ENCODE assay signal across 32 cellular contexts in the genomic region with DNA sequence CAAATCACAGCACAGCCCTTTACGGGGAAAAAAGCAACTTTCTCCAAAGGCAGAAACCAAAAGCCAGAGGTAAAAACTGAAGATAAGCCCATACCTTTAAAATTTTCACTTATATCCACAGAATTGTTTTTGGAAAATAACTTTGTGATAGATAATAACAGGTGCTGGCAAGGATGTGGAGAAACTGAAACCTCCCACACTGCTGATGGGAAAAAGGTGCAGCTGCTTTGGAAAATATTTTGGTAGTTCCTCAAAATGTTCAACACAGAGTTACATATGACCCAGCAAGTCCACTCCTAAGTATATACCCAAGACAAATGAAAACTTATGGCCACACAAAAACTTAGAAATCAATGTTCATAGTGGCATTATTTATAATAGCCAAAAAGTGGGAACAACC. TPM values are rescaled to one million over a fixed set of nuclear protein-coding genes. Genes with fewer than 3 reads are reported as not detected.
"Had no signal": no experiment of that assay in that cellular context is flagged by ENCODE, and none has a peak within 500 bp of the region (broad histone marks: within the 10 kb centered on the region; RNA-seq: fewer than 3 reads in every experiment).

No MANE protein-coding gene starts in this region.

- DNase-seq: activated CD4-positive, alpha-beta T cell treated with anti-CD3 and anti-CD28 coated beads, Interleukin-2, amount 10 ng/mL, durations not matched to agents 24 days and 14 days; activated CD4-positive, alpha-beta T cell treated with anti-CD3 and anti-CD28 coated beads, Interleukin-2, amount 50 U/mL, for 48 hours; activated CD4-positive, CD25-positive, alpha-beta regulatory T cell; activated CD8-positive, alpha-beta T cell treated with anti-CD3 and anti-CD28 coated beads, Interleukin-2, amount 10 ng/mL, durations not matched to agents 7 days and 5 days; activated gamma-delta T cell treated with Interleukin-2 at 50 U/mL for 16 hours; activated naive CD4-positive, alpha-beta T cell treated with anti-CD3 and anti-CD28 coated beads, Interleukin-2, amount 10 ng/mL, durations not matched to agents 7 days and 5 days; activated naive CD8-positive, alpha-beta T cell treated with anti-CD3 and anti-CD28 coated beads for 36 hours; activated T-cell treated with anti-CD3 and anti-CD28 coated beads, Interleukin-2, amount 50 U/mL, for 24 hours; amniotic stem cell; aorta; brain microvascular endothelial cell; central memory CD4-positive, alpha-beta T cell; Karpas-422; MG63; NCI-H1048; NCI-H1105 treated with DMSO at 0.1 percent for 48 hours; NCI-H1436; NCI-H1694; NCI-H1930; NCI-H2081 treated with DMSO at 0.1 percent for 48 hours; NCI-H345; NCI-H524 treated with DMSO at 0.1 percent for 48 hours; SHP77 treated with DMSO at 0.1 percent for 48 hours; SW 1271; T-helper 1 cell; T-helper 2 cell; T-helper 9 cell had no signal

- H3K27me3 Mint-ChIP-seq: activated CD4-positive, alpha-beta T cell treated with anti-CD3 and anti-CD28 coated beads, Interleukin-2, amount 10 ng/mL, durations not matched to agents 24 days and 14 days; activated naive CD4-positive, alpha-beta T cell treated with anti-CD3 and anti-CD28 coated beads, Interleukin-2, amount 10 ng/mL, durations not matched to agents 7 days and 5 days; activated naive CD8-positive, alpha-beta T cell treated with anti-CD3 and anti-CD28 coated beads for 36 hours; activated T-cell treated with anti-CD3 and anti-CD28 coated beads, Interleukin-2, amount 50 U/mL, for 24 hours had no signal

- H3K4me3 Mint-ChIP-seq: activated CD4-positive, alpha-beta T cell treated with anti-CD3 and anti-CD28 coated beads, Interleukin-2, amount 10 ng/mL, durations not matched to agents 24 days and 14 days; activated CD8-positive, alpha-beta T cell treated with anti-CD3 and anti-CD28 coated beads, Interleukin-2, amount 10 ng/mL, durations not matched to agents 7 days and 5 days; activated naive CD4-positive, alpha-beta T cell treated with anti-CD3 and anti-CD28 coated beads, Interleukin-2, amount 10 ng/mL, durations not matched to agents 7 days and 5 days; activated naive CD8-positive, alpha-beta T cell treated with anti-CD3 and anti-CD28 coated beads for 36 hours; activated T-cell treated with anti-CD3 and anti-CD28 coated beads, Interleukin-2, amount 50 U/mL, for 24 hours had no signal

- H3K9me3 Mint-ChIP-seq: activated CD4-positive, alpha-beta T cell treated with anti-CD3 and anti-CD28 coated beads, Interleukin-2, amount 10 ng/mL, durations not matched to agents 24 days and 14 days; activated naive CD4-positive, alpha-beta T cell treated with anti-CD3 and anti-CD28 coated beads, Interleukin-2, amount 10 ng/mL, durations not matched to agents 7 days and 5 days; activated naive CD8-positive, alpha-beta T cell treated with anti-CD3 and anti-CD28 coated beads for 36 hours; activated T-cell treated with anti-CD3 and anti-CD28 coated beads, Interleukin-2, amount 50 U/mL, for 24 hours; activated T-helper 2 cell treated with anti-CD3 and anti-CD28 coated beads, Interferon-gamma antibody, Interleukin-2, Interleukin-4, amounts not matched to agents 10 μg/mL and 5 μg/mL and 100 μg/mL, durations not matched to agents 14 hours and 24 hours and 36 hours had no signal

- H3K27ac Mint-ChIP-seq: activated CD4-positive, alpha-beta T cell treated with anti-CD3 and anti-CD28 coated beads, Interleukin-2, amount 10 ng/mL, durations not matched to agents 24 days and 14 days; activated CD8-positive, alpha-beta T cell treated with anti-CD3 and anti-CD28 coated beads, Interleukin-2, amount 10 ng/mL, durations not matched to agents 7 days and 5 days; activated naive CD4-positive, alpha-beta T cell treated with anti-CD3 and anti-CD28 coated beads, Interleukin-2, amount 10 ng/mL, durations not matched to agents 7 days and 5 days; activated T-helper 2 cell treated with anti-CD3 and anti-CD28 coated beads, Interferon-gamma antibody, Interleukin-2, Interleukin-4, amounts not matched to agents 10 μg/mL and 5 μg/mL and 100 μg/mL, durations not matched to agents 14 hours and 24 hours and 36 hours had no signal

RNA-seq across cellular contexts. Expression of gene GFAP, which starts 28.3 kb away (rescaled TPM):
- total RNA-seq: activated CD4-positive, alpha-beta T cell treated with anti-CD3 and anti-CD28 coated beads, Interleukin-2, amount 10 ng/mL, durations not matched to agents 24 days and 14 days; activated CD8-positive, alpha-beta T cell treated with anti-CD3 and anti-CD28 coated beads, Interleukin-2, amount 10 ng/mL, durations not matched to agents 7 days and 5 days; activated naive CD8-positive, alpha-beta T cell treated with anti-CD3 and anti-CD28 coated beads for 36 hours; RPMI7951; SK-MEL-5 had no signal

RNA-seq across cellular contexts. Expression of gene HIGD1B, which starts 39.3 kb away (rescaled TPM):
- total RNA-seq: activated CD4-positive, alpha-beta T cell treated with anti-CD3 and anti-CD28 coated beads, Interleukin-2, amount 10 ng/mL, durations not matched to agents 24 days and 14 days; activated CD8-positive, alpha-beta T cell treated with anti-CD3 and anti-CD28 coated beads, Interleukin-2, amount 10 ng/mL, durations not matched to agents 7 days and 5 days; activated naive CD8-positive, alpha-beta T cell treated with anti-CD3 and anti-CD28 coated beads for 36 hours; activated T-helper 2 cell treated with anti-CD3 and anti-CD28 coated beads, Interferon-gamma antibody, Interleukin-2, Interleukin-4, amounts not matched to agents 10 μg/mL and 5 μg/mL and 100 μg/mL, durations not matched to agents 14 hours and 24 hours and 36 hours; K562; NCI-H460; RPMI7951; SK-MEL-5 had no signal
- polyA plus RNA-seq: aorta, K562 had no signal
